Comparison of ENCODE assay signal across 11 cellular contexts in the genomic region with DNA sequence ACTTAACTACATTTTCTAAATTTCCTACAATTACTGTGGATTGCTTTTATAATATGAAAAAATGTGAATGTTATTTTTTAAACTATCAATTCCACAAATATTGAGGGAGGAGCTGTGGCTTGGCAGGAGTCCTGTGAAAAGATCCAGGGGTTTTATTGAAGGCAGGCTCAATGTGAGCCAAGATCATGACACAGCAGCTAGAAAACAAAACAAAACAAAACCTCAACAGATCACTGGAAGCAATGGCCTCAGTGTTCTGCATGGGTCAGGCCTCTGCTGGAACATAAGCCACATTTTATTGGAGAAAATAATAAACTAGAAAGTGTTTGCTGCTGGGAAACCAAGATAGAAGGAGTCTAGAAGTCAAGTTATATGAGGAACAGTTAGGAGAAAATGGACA. TPM values are rescaled to one million over a fixed set of nuclear protein-coding genes. Genes with fewer than 3 reads are reported as not detected.
DNase-seq lines count a peak whose midpoint lies in the region; FAIRE-seq and TF ChIP-seq lines count a peak whose summit lies in the region.
"Had no signal": no experiment of that assay in that cellular context is flagged by ENCODE, and none has a peak within 500 bp of the region (broad histone marks: within the 10 kb centered on the region; RNA-seq: fewer than 3 reads in every experiment).

No MANE protein-coding gene starts in this region.

- TF ChIP-seq CTCF in vagina (IDR thresholded peaks at IDR 0.05): no peak

- H3K27ac ChIP-seq in angular gyrus (ENCODE audit: low read depth, low read length): peak overlapping the region; percentile 94
- H3K27ac ChIP-seq in vagina: peak overlapping the region; percentile 63
- H3K27ac ChIP-seq: WERI-Rb-1 had no signal

- peak; percentile 91 for FAIRE-seq in frontal cortex (lab: Jason Lieb, UNC)

- no peaks in the 10 kb centered on the region for H3K27me3 ChIP-seq in vagina

- DNase-seq in frontal cortex (ENCODE audit: low spot score in 2 of 2) (no peak), non-pigmented ciliary epithelial cell (ENCODE audit: low read depth) (peak; percentile 63), vagina (ENCODE audit: extremely low spot score in 2 of 2) (no peak), NOMO-1 (lab: John Stamatoyannopoulos, UW; ENCODE audit: unreplicated experiment in 2 of 2) (no peak), NCI-H1092 treated with DMSO at 0.1 percent for 48 hours (lab: John Stamatoyannopoulos, UW) (no peak), HK-2 (ENCODE audit: unreplicated experiment) (no peak)
- DNase-seq: activated T-cell treated with anti-CD3 and anti-CD28 coated beads, Interleukin-2, amount 50 U/mL, for 72 hours; immature natural killer cell; NCI-H2029; WERI-Rb-1 had no signal

- H3K36me3 ChIP-seq in vagina: no peaks in the 10 kb centered on the region
- H3K36me3 ChIP-seq: WERI-Rb-1 had no signal

- no peak for TF ChIP-seq POLR2A in vagina (IDR thresholded peaks at IDR 0.05)

- H3K9me3 ChIP-seq in vagina: no peaks in the 10 kb centered on the region

- intact Hi-C loops in vagina (cut with DNase I): no loop called here

- peaks cover 26% of the 10 kb centered on the region for H3K4me1 ChIP-seq in vagina

- no peak overlapping the region for H3K4me3 ChIP-seq in vagina

RNA-seq across cellular contexts. Expression of a gene that starts 19.4 kb away (rescaled TPM):
- 15.1 TPM for total RNA-seq in frontal cortex
- 20.9 TPM for total RNA-seq in vagina
